18 cellular contexts compared by ENCODE assay signal in the genomic region with DNA sequence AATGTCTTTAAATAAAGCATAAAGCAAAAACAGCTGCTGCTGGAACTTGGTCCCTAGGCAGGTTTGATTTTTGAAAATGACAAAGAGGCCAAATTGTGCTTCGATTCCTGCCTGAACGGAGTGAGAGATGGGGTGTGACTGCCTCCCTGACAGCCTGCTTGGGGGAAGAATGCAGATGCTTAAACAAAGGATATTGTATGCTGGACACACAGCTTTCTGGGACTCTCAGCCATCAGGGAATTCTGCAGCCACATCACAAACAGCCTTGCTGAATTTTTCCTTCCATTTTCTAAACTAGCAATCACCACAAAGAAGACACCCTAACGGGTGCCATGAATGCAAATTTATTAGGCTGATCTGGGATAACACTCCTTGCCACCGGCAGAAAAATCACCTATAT.
"Had no signal": no experiment of that assay in that cellular context is flagged by ENCODE, and none has a peak within 500 bp of the region (broad histone marks: within the 10 kb centered on the region; RNA-seq: fewer than 3 reads in every experiment).

No MANE protein-coding gene starts in this region.

- H3K27me3 ChIP-seq: brain microvascular endothelial cell, gastrocnemius medialis, stomach had no signal

- H3K27ac ChIP-seq: brain microvascular endothelial cell, coronary artery, gastrocnemius medialis, psoas muscle, stomach, thoracic aorta had no signal

- ATAC-seq: gastrocnemius medialis, left lobe of liver, psoas muscle, sciatic nerve had no signal

- DNase-seq: activated CD4-positive, alpha-beta memory T cell treated with anti-CD3 and anti-CD28 coated beads, Interleukin-2, amount 10 ng/mL, durations not matched to agents 7 days and 5 days; activated CD4-positive, alpha-beta T cell treated with anti-CD3 and anti-CD28 coated beads for 48 hours; activated CD4-positive, CD25-positive, alpha-beta regulatory T cell; activated naive CD4-positive, alpha-beta T cell treated with Interleukin-2 at 50 U/mL for 16 hours; activated T-cell treated with anti-CD3 and anti-CD28 coated beads, Interleukin-2, amount 50 U/mL, for 1 hour; brain microvascular endothelial cell; gastrocnemius medialis; islet precursor cell; naive B cell; psoas muscle; stimulated activated CD4-positive, alpha-beta T cell treated with anti-CD3 and anti-CD28 coated beads, Interleukin-4, amount 100 ng/mL, for 1 hour; stomach; T-helper 1 cell; T-helper 9 cell had no signal
